In the genomic region with DNA sequence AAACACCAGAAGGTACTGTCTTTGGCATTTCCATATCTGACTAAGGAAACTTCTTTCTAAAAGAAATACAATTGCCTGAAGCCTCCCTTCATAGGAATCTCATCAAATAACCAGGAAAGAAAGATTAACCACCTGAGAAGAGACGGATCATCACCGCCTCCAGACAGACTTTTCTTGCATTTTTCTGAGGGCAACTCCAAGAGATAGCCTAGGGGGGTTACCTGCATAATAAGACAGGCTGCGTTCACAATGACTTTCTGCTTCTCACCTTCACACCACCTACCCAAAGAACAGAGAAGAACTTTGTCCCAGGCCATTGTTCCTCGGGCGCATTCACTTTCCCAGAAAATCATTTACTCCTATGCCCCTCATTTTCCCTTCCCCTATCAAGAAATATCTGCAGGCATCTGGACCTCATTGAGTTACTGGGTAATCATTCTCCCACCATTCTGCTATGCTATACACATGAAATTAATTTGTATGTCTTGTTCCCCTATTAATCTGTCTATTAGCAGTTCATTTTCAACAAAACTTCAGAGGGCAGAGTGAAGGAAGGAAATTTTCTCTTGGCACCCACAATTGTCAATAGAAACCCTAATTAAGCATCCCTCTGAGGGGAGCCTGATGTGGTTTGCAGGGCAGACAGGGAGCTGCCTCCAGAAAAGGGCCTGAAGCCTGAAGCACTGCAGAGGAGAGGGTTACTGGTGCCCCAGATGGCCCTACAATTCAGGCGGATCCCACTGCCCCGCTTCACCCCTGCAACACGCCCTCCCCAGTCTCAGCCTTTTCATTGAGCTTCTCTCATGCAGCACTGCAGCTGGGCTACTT, we compare ENCODE assay signal across 30 cellular contexts. TPM values are rescaled to one million over a fixed set of nuclear protein-coding genes. Genes with fewer than 3 reads are reported as not detected.
"Had no signal": no experiment of that assay in that cellular context is flagged by ENCODE, and none has a peak within 500 bp of the region (broad histone marks: within the 10 kb centered on the region; RNA-seq: fewer than 3 reads in every experiment).

No MANE protein-coding gene starts in this region.

- H3K4me2 ChIP-seq: hepatocyte, smooth muscle cell had no signal

- H3K4me3 Mint-ChIP-seq: memory B cell; mesothelial cell of epicardium; naive B cell; natural killer cell treated with Interleukin-12 subunit alpha and Interleukin-12 subunit beta and Interleukin-15 and Interleukin-18, amount 100 ng/mL, for 72 hours; stimulated activated naive CD8-positive, alpha-beta T cell treated with anti-CD3 and anti-CD28 coated beads, Interleukin-15, amount 100 ng/mL, for 72 hours; type B pancreatic cell had no signal

- H3K36me3 ChIP-seq: gastrocnemius medialis, heart left ventricle, ovary, right lobe of liver, thyroid gland had no signal

- H3K27ac Mint-ChIP-seq: memory B cell; mesothelial cell of epicardium; natural killer cell treated with Interleukin-12 subunit alpha and Interleukin-12 subunit beta and Interleukin-15 and Interleukin-18, amount 100 ng/mL, for 72 hours; stimulated activated naive CD8-positive, alpha-beta T cell treated with anti-CD3 and anti-CD28 coated beads, Interleukin-15, amount 100 ng/mL, for 72 hours; type B pancreatic cell had no signal

- H3K27ac ChIP-seq: dorsolateral prefrontal cortex, epithelial cell of prostate, gastrocnemius medialis, heart left ventricle, hepatocyte, ovary, psoas muscle, right lobe of liver, thyroid gland had no signal

- H3K4me3 ChIP-seq: dorsolateral prefrontal cortex, gastrocnemius medialis, heart left ventricle, hepatocyte, lung, mucosa of descending colon, ovary, psoas muscle, right lobe of liver, smooth muscle cell, thyroid gland had no signal

- H3K4me1 Mint-ChIP-seq: memory B cell; stimulated activated naive CD8-positive, alpha-beta T cell treated with anti-CD3 and anti-CD28 coated beads, Interleukin-15, amount 100 ng/mL, for 72 hours had no signal

- DNase-seq: dorsolateral prefrontal cortex; effector CD4-positive, alpha-beta T cell; foreskin fibroblast; gastrocnemius medialis; heart left ventricle; kidney; mucosa of descending colon; naive B cell; occipital lobe; ovary; posterior cingulate gyrus; psoas muscle; right lobe of liver; stimulated activated CD4-positive, alpha-beta T cell treated with anti-CD3 and anti-CD28 coated beads, Interleukin-12 subunit alpha, Interleukin-12 subunit beta, amount 100 ng/mL, for 4 hours; stimulated activated CD4-positive, alpha-beta T cell treated with anti-CD3 and anti-CD28 coated beads, Interleukin-1b, Interleukin-23, amount 100 ng/mL, for 48 hours; stimulated activated CD4-positive, alpha-beta T cell treated with anti-CD3 and anti-CD28 coated beads, Interleukin-4, amount 100 ng/mL, for 1 hour; stimulated activated CD8-positive, alpha-beta memory T cell treated with anti-CD3 and anti-CD28 coated beads, Interleukin-4, amount 100 ng/mL, for 48 hours; stimulated activated naive CD4-positive, alpha-beta T cell; stimulated activated naive CD8-positive, alpha-beta T cell treated with anti-CD3 and anti-CD28 coated beads, Interleukin-15, amount 100 ng/mL, for 72 hours; thyroid gland had no signal

- H3K36me3 Mint-ChIP-seq: memory B cell; naive B cell; natural killer cell treated with Interleukin-12 subunit alpha and Interleukin-12 subunit beta and Interleukin-15 and Interleukin-18, amount 100 ng/mL, for 72 hours; type B pancreatic cell had no signal

- H3K9me3 Mint-ChIP-seq: memory B cell; natural killer cell treated with Interleukin-12 subunit alpha and Interleukin-12 subunit beta and Interleukin-15 and Interleukin-18, amount 100 ng/mL, for 72 hours; stimulated activated naive CD8-positive, alpha-beta T cell treated with anti-CD3 and anti-CD28 coated beads, Interleukin-15, amount 100 ng/mL, for 72 hours; type B pancreatic cell had no signal

- H3K27me3 ChIP-seq: hepatocyte, ovary, right lobe of liver, thyroid gland had no signal

- H2AFZ ChIP-seq: hepatocyte had no signal

- H3K4me1 ChIP-seq: gastrocnemius medialis, heart left ventricle, psoas muscle, right lobe of liver, thyroid gland had no signal

- ATAC-seq: esophagus mucosa; gastrocnemius medialis; heart left ventricle; left lobe of liver; mucosa of descending colon; natural killer cell treated with Interleukin-12 subunit alpha and Interleukin-12 subunit beta and Interleukin-15 and Interleukin-18, amount 100 ng/mL, for 72 hours; psoas muscle; right lobe of liver; stimulated activated naive CD8-positive, alpha-beta T cell treated with anti-CD3 and anti-CD28 coated beads, Interleukin-15, amount 100 ng/mL, for 72 hours had no signal

- H3K9me3 ChIP-seq: gastrocnemius medialis, mucosa of descending colon, ovary, psoas muscle, right lobe of liver, thyroid gland had no signal

- H3K79me2 ChIP-seq: hepatocyte had no signal

RNA-seq across cellular contexts. Expression of a gene that starts 8.4 kb away (rescaled TPM):
- total RNA-seq: mesothelial cell of epicardium, smooth muscle cell had no signal
- polyA plus RNA-seq: smooth muscle cell had no signal
